13 cellular contexts compared by ENCODE assay signal in genomic region chr3:34155666-34156065, GRCh38.
DNase-seq lines count a peak whose midpoint lies in the region; ATAC-seq and TF ChIP-seq lines count a peak whose summit lies in the region.
"Had no signal": no experiment of that assay in that cellular context is flagged by ENCODE, and none has a peak within 500 bp of the region (broad histone marks: within the 10 kb centered on the region; RNA-seq: fewer than 3 reads in every experiment).

No MANE protein-coding gene starts in this region.

- TF ChIP-seq CTCF in esophagus squamous epithelium (IDR thresholded peaks at IDR 0.05): no peak

- peak; percentile 57 for ATAC-seq in GM18502 (IDR thresholded peaks at IDR 0.05; ENCODE audit: poor library complexity, unreplicated experiment)
- peak; percentile 80 for ATAC-seq in GM21367 (IDR thresholded peaks at IDR 0.05; ENCODE audit: unreplicated experiment)
- peak; percentile 62 for ATAC-seq in HG02884 (IDR thresholded peaks at IDR 0.05; ENCODE audit: unreplicated experiment)
- ATAC-seq in HG03520 (IDR thresholded peaks at IDR 0.05; ENCODE audit: unreplicated experiment): peak; percentile 53
- ATAC-seq in GM18873 (IDR thresholded peaks at IDR 0.05; ENCODE audit: low FRiP score, unreplicated experiment): no peak

- no peak for DNase-seq in activated CD4-positive, alpha-beta T cell treated with anti-CD3 and anti-CD28 coated beads for 48 hours
- DNase-seq in esophagus squamous epithelium (lab: John Stamatoyannopoulos, UW) (no peak), SIG-M5 treated with dmso at 0.1 percent for 504 hours (lab: John Stamatoyannopoulos, UW; ENCODE audit: unreplicated experiment) (no peak)
- DNase-seq: activated naive CD4-positive, alpha-beta T cell treated with Interleukin-2 at 50 U/mL for 16 hours; effector CD8-positive, alpha-beta T cell; GDM1; NCI-H187 treated with DMSO at 0.1 percent for 48 hours; NCI-H69 had no signal

- H3K4me3 ChIP-seq in esophagus squamous epithelium: no peak overlapping the region

- no peaks in the 10 kb centered on the region for H3K4me1 ChIP-seq in esophagus squamous epithelium

- no peak overlapping the region for H3K27ac ChIP-seq in esophagus squamous epithelium

- no peaks in the 10 kb centered on the region for H3K36me3 ChIP-seq in esophagus squamous epithelium

- no peaks in the 10 kb centered on the region for H3K9me3 ChIP-seq in esophagus squamous epithelium

- intact Hi-C loops in esophagus squamous epithelium (cut with DNase I): no loop called here

- H3K27me3 ChIP-seq in esophagus squamous epithelium: no peaks in the 10 kb centered on the region

- WGBS in esophagus squamous epithelium, 2 donors: 71 to 75% methylated on average over 2 of the region's 2 CpGs

- no peak for TF ChIP-seq POLR2A in esophagus squamous epithelium (IDR thresholded peaks at IDR 0.05)
